In the genomic region with DNA sequence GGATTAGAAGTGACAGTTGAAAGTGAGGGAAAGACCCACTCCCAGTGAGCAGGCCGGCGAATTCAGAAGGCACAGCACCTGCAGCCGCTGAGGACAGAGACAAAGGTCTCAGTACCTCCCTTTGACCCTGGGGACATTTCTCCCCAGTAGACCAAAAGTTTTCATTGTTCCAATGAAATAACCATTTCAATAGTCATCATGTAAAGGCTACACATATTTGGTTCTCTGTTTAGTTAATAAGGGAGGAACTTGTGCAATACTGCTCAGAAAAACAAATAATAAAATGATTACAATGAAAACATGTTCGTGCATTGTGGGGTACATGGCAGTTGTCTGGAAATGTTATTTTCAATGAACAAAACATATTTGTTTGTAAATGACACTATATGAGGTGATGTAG, we compare ENCODE assay signal across 28 cellular contexts. TPM values are rescaled to one million over a fixed set of nuclear protein-coding genes. Genes with fewer than 3 reads are reported as not detected.
DNase-seq lines count a peak whose midpoint lies in the region; ATAC-seq and TF ChIP-seq lines count a peak whose summit lies in the region.
"Had no signal": no experiment of that assay in that cellular context is flagged by ENCODE, and none has a peak within 500 bp of the region (broad histone marks: within the 10 kb centered on the region; RNA-seq: fewer than 3 reads in every experiment).

No MANE protein-coding gene starts in this region.

- intact Hi-C loops in left ventricle myocardium superior (cut with micrococcal nuclease), result no loop called here

- TF ChIP-seq CTCF in RWPE2 (IDR thresholded peaks at IDR 0.05; ENCODE audit: poor library complexity, severe bottlenecking) (no peak), osteoblast (IDR thresholded peaks at IDR 0.05; ENCODE audit: extremely low read depth, low read depth, low read length) (no peak), GM13977 (IDR thresholded peaks at IDR 0.05; ENCODE audit: extremely low read depth, insufficient read depth, missing control alignments) (no peak)

- DNase-seq in RWPE2 (ENCODE audit: low spot score), result no peak
- DNase-seq in fibroblast of gingiva (ENCODE audit: low read depth), result peak; percentile 12
- no peak for DNase-seq in osteoblast (ENCODE audit: insufficient read length, low spot score, missing footprints)
- no peak for DNase-seq in left ventricle myocardium superior
- DNase-seq in GM13977 (ENCODE audit: low spot score), result no peak
- no peak for DNase-seq in SKM-1 treated with dmso at 0.1 percent for 144 hours (lab: John Stamatoyannopoulos, UW; ENCODE audit: unreplicated experiment)
- DNase-seq: activated CD4-positive, alpha-beta T cell treated with anti-CD3 and anti-CD28 coated beads for 4 hours; CD8-positive, alpha-beta T cell; central memory CD4-positive, alpha-beta T cell; DMS 273 treated with DMSO at 0.1 percent for 48 hours; endodermal cell; GOT3; head of caudate nucleus; KBM-7; lower lobe of right lung; natural killer cell; NCI-H1417; NCI-H2029; NCI-H524 treated with DMSO at 0.1 percent for 48 hours; Right ventricle myocardium superior; stimulated activated naive CD4-positive, alpha-beta T cell; T-helper 9 cell had no signal

- H3K27ac ChIP-seq in ACC112 (ENCODE audit: low read depth, low read length) (peak overlapping the region; percentile 70), RWPE2 (ENCODE audit: poor library complexity, severe bottlenecking) (peak overlapping the region; percentile 87), osteoblast (ENCODE audit: low read depth, low read length) (no peak overlapping the region)
- H3K27ac ChIP-seq: ascending aorta, esophagus muscularis mucosa, foreskin keratinocyte, lower lobe of right lung had no signal

- peak overlapping the region; percentile 44 for H3K4me2 ChIP-seq in osteoblast (ENCODE audit: insufficient read depth, low read length)
- H3K4me2 ChIP-seq: smooth muscle cell had no signal

- H3K4me3 ChIP-seq in ACC112 (ENCODE audit: low read depth, low read length) (0 out of 2 replicates have a peak overlapping the region, but pooled peaks have one; percentile 18), RWPE2 (ENCODE audit: severe bottlenecking) (no peak overlapping the region), osteoblast (ENCODE audit: insufficient read depth, low read length) (no peak overlapping the region)
- H3K4me3 ChIP-seq: ascending aorta, esophagus muscularis mucosa, lower lobe of right lung, smooth muscle cell had no signal

- H3K4me1 ChIP-seq in ACC112 (ENCODE audit: control insufficient read depth, insufficient read depth, low read length, unreplicated experiment), result peaks cover 39% of the 10 kb centered on the region
- peaks cover 20% of the 10 kb centered on the region for H3K4me1 ChIP-seq in RWPE2 (ENCODE audit: insufficient read depth, poor library complexity, severe bottlenecking)
- H3K4me1 ChIP-seq in osteoblast (ENCODE audit: insufficient read depth, low read length), result peaks cover 17% of the 10 kb centered on the region
- H3K4me1 ChIP-seq: esophagus muscularis mucosa, foreskin keratinocyte had no signal

- H3K79me2 ChIP-seq in ACC112 (ENCODE audit: control insufficient read depth, insufficient read depth, low read length, unreplicated experiment) (no peaks in the 10 kb centered on the region), osteoblast (ENCODE audit: insufficient read depth, low read length) (no peaks in the 10 kb centered on the region)

- ATAC-seq in RWPE2 (ENCODE audit: low read depth), result peak; percentile 24; the same call in 2 of the 3 replicates
- ATAC-seq in left ventricle myocardium superior, result no peak
- ATAC-seq in HG03139 (IDR thresholded peaks at IDR 0.05; ENCODE audit: unreplicated experiment), result no peak
- ATAC-seq: CD8-positive, alpha-beta T cell; natural killer cell had no signal

- H3K27me3 ChIP-seq in ACC112 (ENCODE audit: insufficient read depth, low read length), result no peaks in the 10 kb centered on the region
- H3K27me3 ChIP-seq in RWPE2 (ENCODE audit: insufficient read depth, poor library complexity, severe bottlenecking), result no peaks in the 10 kb centered on the region
- peaks cover 12% of the 10 kb centered on the region for H3K27me3 ChIP-seq in osteoblast (ENCODE audit: insufficient read depth, low read length)
- H3K27me3 ChIP-seq: ascending aorta, foreskin keratinocyte had no signal

- peaks cover 4% of the 10 kb centered on the region for H3K9me3 ChIP-seq in RWPE2 (ENCODE audit: severe bottlenecking)
- no peaks in the 10 kb centered on the region for H3K9me3 ChIP-seq in osteoblast (ENCODE audit: low read depth, low read length)
- H3K9me3 ChIP-seq: ascending aorta, esophagus muscularis mucosa, lower lobe of right lung had no signal

- in situ Hi-C loops in GM13977 (cut with MboI; ENCODE audit: low pct_unique_long_range_greater_than_20kb, low sequenced_read_pairs, unreplicated experiment), result no loop called here

- no peak overlapping the region for H2AFZ ChIP-seq in ACC112 (ENCODE audit: low read length, unreplicated experiment)
- H2AFZ ChIP-seq in osteoblast (ENCODE audit: low read length), result no peak overlapping the region

- H3K36me3 ChIP-seq in ACC112 (ENCODE audit: insufficient read depth, low read length) (no peaks in the 10 kb centered on the region), RWPE2 (ENCODE audit: low read depth) (no peaks in the 10 kb centered on the region), osteoblast (ENCODE audit: insufficient read depth, low read length) (no peaks in the 10 kb centered on the region)
- H3K36me3 ChIP-seq: ascending aorta, esophagus muscularis mucosa, lower lobe of right lung had no signal

- no peaks in the 10 kb centered on the region for H4K20me1 ChIP-seq in osteoblast (ENCODE audit: insufficient read depth, low read length)

RNA-seq across cellular contexts. Expression of gene EDN1, which starts 52.5 kb away (rescaled TPM):
- total RNA-seq in osteoblast (0.88 and 1.4 TPM in 2 replicates), left ventricle myocardium superior (2.7 TPM)
